Comparison of ENCODE assay signal across 1 cellular context in genomic region chr22:23752750-23753149, GRCh38.
TF ChIP-seq lines count a peak whose summit lies in the region.

No MANE protein-coding gene starts in this region.

TF ChIP-seq in GM23338, 12 proteins besides CTCF, POLR2A, EP300 and RAD21 (continued from another document):
- no peak for TF ChIP-seq ZNF462 (CRISPR knock-in tag; IDR thresholded peaks at IDR 0.05)
- no peak for TF ChIP-seq ZNF114 (CRISPR knock-in tag; IDR thresholded peaks at IDR 0.05)
- no peak for TF ChIP-seq EZH2 (IDR thresholded peaks at IDR 0.05; ENCODE audit: low read depth, unreplicated experiment)
- no peak for TF ChIP-seq JUNB (IDR thresholded peaks at IDR 0.05; ENCODE audit: unreplicated experiment)
